In the genomic region with DNA sequence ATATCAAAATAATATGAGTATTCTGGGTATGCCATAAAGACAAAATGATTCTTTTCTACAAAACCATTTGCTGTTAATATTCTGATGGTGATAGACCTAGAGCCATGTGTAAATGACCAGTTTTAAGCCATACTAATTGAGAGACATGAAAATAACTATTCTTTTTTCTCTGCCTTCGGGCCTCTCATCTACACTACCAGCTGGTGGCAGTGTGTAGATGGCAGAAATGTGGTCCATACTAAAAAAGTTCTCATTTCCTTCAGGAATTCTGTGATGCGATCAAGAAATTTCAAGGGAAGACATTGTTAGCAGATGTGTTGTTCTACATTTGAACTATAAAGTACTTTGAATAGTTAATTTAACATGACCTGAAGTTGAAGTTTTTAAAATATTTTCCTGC, we compare ENCODE assay signal across 13 cellular contexts.
DNase-seq lines count a peak whose midpoint lies in the region; TF ChIP-seq lines count a peak whose summit lies in the region.
"Had no signal": no experiment of that assay in that cellular context is flagged by ENCODE, and none has a peak within 500 bp of the region (broad histone marks: within the 10 kb centered on the region; RNA-seq: fewer than 3 reads in every experiment).

No MANE protein-coding gene starts in this region.

- DNase-seq in NCI-H82 (lab: John Stamatoyannopoulos, UW) (peak; percentile 23), NCI-H82 treated with DMSO at 0.1 percent for 48 hours (lab: John Stamatoyannopoulos, UW; ENCODE audit: unreplicated experiment) (no peak), OCI-M1 (lab: John Stamatoyannopoulos, UW) (peak; percentile 19), epithelial cell of esophagus (ENCODE audit: low read depth) (peak; percentile 10), stromal cell of bone marrow (ENCODE audit: low read depth) (peak; percentile 13), NK-92 (lab: John Stamatoyannopoulos, UW; ENCODE audit: unreplicated experiment) (no peak), hippocampal formation (lab: John Stamatoyannopoulos, UW) (no peak), globus pallidus (ENCODE audit: low spot score) (no peak)
- DNase-seq: activated naive CD4-positive, alpha-beta T cell treated with anti-CD3 and anti-CD28 coated beads, Interleukin-2, amount 50 U/mL, for 16 hours; left lung; NCI-H2171 treated with DMSO at 0.1 percent for 48 hours; nephron progenitor cell; SHP77 treated with DMSO at 0.1 percent for 48 hours had no signal

- peak; percentile 46 for TF ChIP-seq CTCF in epithelial cell of esophagus (IDR thresholded peaks at IDR 0.05; ENCODE audit: insufficient read depth, low read depth, low read length, missing control alignments)

- no peak overlapping the region for H3K4me3 ChIP-seq in epithelial cell of esophagus (ENCODE audit: low read length)
- H3K4me3 ChIP-seq: left lung had no signal

Comparison
In these comparisons a context has a peak if more than half of its experiments do, and no peak if none do; other contexts are left out.
1. DNase-seq: peak in NCI-H82 (single experiment), OCI-M1 (single experiment), epithelial cell of esophagus (single experiment) and stromal cell of bone marrow (single experiment); none in NCI-H82 treated with DMSO at 0.1 percent for 48 hours (single experiment), NK-92 (single experiment), hippocampal formation (0 of 2) and globus pallidus (single experiment).